13 cellular contexts compared by ENCODE assay signal in genomic region chr7:138564365-138564764, GRCh38.
A peak's percentile ranks its signal among the peaks of the same experiment; 100 is the strongest.
DNase-seq lines count a peak whose midpoint lies in the region; ATAC-seq and TF ChIP-seq lines count a peak whose summit lies in the region.
"Had no signal": no experiment of that assay in that cellular context is flagged by ENCODE, and none has a peak within 500 bp of the region (broad histone marks: within the 10 kb centered on the region; RNA-seq: fewer than 3 reads in every experiment).

No MANE protein-coding gene starts in this region.

- intact Hi-C loops in heart right ventricle (cut with DNase I) = loop anchor here in 1 of 10 donors (10.0 kb wide), 1 partner anchor 50 kb away; no protein-coding TSS in a partner anchor
- intact Hi-C loops in testis (cut with DNase I; ENCODE audit: low total_unique reads) = no loop called here
- intact Hi-C loops in naive thymus-derived CD4-positive, alpha-beta T cell (cut with micrococcal nuclease) = no loop called here

- 0 out of 3 replicates have a peak, but pooled peaks have one; percentile 41 for ATAC-seq in RWPE2 (ENCODE audit: low read depth)
- peak in 6 of 8 donors; percentile 60 to 91 (median 81) for ATAC-seq in heart right ventricle
- no peak for ATAC-seq in naive thymus-derived CD4-positive, alpha-beta T cell

- H3K36me3 ChIP-seq in RWPE2 (ENCODE audit: low read depth) (peaks cover 34% of the 10 kb centered on the region), heart right ventricle (peaks cover 0 to 100% (median 61%) of the 10 kb centered on the region in 9 donors), testis (ENCODE audit: low read depth, missing control alignments) (no peaks in the 10 kb centered on the region)
- H3K36me3 ChIP-seq in naive thymus-derived CD4-positive, alpha-beta T cell (ENCODE audit: control insufficient read depth in 2 of 3, insufficient read depth in 3 of 3, low read length in 3 of 3) = peaks cover 5 to 89% (median 24%) of the 10 kb centered on the region in 3 experiments

- H3K4me3 ChIP-seq in RWPE2 (ENCODE audit: severe bottlenecking) (peak overlapping the region; percentile 6), heart right ventricle (peak overlapping the region in 6 of 10 donors; percentile 12 to 37 (median 27)), testis (no peak overlapping the region)
- H3K4me3 ChIP-seq in naive thymus-derived CD4-positive, alpha-beta T cell (ENCODE audit: low read length) = no peak overlapping the region
- H3K4me3 ChIP-seq: HAP-1, K562 had no signal

- peaks cover 13% of the 10 kb centered on the region for H3K9me3 ChIP-seq in RWPE2 (ENCODE audit: severe bottlenecking)
- H3K9me3 ChIP-seq in heart right ventricle = peaks cover 0 to 65% (median 21%) of the 10 kb centered on the region in 11 donors
- no peaks in the 10 kb centered on the region for H3K9me3 ChIP-seq in testis
- peaks cover 0 to 44% (median 10%) of the 10 kb centered on the region in 3 experiments for H3K9me3 ChIP-seq in naive thymus-derived CD4-positive, alpha-beta T cell (ENCODE audit: control insufficient read depth in 2 of 3, low read length in 3 of 3)

- H3K4me1 Mint-ChIP-seq in progenitor cell of endocrine pancreas (ENCODE audit: low read depth) = no peaks in the 10 kb centered on the region
- peaks cover 0 to 4% (median 0%) of the 10 kb centered on the region in 7 donors for H3K4me1 Mint-ChIP-seq in naive thymus-derived CD4-positive, alpha-beta T cell

- H3K27ac Mint-ChIP-seq in progenitor cell of endocrine pancreas = peak overlapping the region; percentile 90
- H3K27ac Mint-ChIP-seq in naive thymus-derived CD4-positive, alpha-beta T cell = no peak overlapping the region

- peaks cover 5% of the 10 kb centered on the region for H3K4me1 ChIP-seq in RWPE2 (ENCODE audit: insufficient read depth, poor library complexity, severe bottlenecking)
- peaks cover 0 to 5% (median 0%) of the 10 kb centered on the region in 9 donors for H3K4me1 ChIP-seq in heart right ventricle
- no peaks in the 10 kb centered on the region for H3K4me1 ChIP-seq in testis
- H3K4me1 ChIP-seq in naive thymus-derived CD4-positive, alpha-beta T cell (ENCODE audit: control insufficient read depth in 2 of 2, insufficient read depth in 2 of 2, low read length in 2 of 2) = no peaks in the 10 kb centered on the region
- H3K4me1 ChIP-seq: HAP-1 had no signal

- CTCF ChIA-PET in naive thymus-derived CD4-positive, alpha-beta T cell (lab: Charles Lee) = no interaction called here

- DNase-seq in HPDE6-E6E7 (ENCODE audit: extremely low spot score) (peak; percentile 60), RWPE2 (ENCODE audit: low spot score) (no peak), heart right ventricle (no peak), progenitor cell of endocrine pancreas (ENCODE audit: low spot score, unreplicated experiment) (no peak), testis (no peak), 8988T (no peak), erythroblast (lab: John Stamatoyannopoulos, UW) (no peak)
- DNase-seq in naive thymus-derived CD4-positive, alpha-beta T cell = no peak
- DNase-seq: SHP77; stimulated activated CD4-positive, alpha-beta T cell treated with anti-CD3 and anti-CD28 coated beads, Interleukin-12 subunit alpha, Interleukin-12 subunit beta, amount 100 ng/mL, for 4 hours; stimulated activated CD8-positive, alpha-beta memory T cell treated with anti-CD3 and anti-CD28 coated beads, Interleukin-4, amount 100 ng/mL, for 48 hours had no signal

- TF ChIP-seq POLR2A in testis (IDR thresholded peaks at IDR 0.05) (no peak), erythroblast (IDR thresholded peaks at IDR 0.05; ENCODE audit: low read length) (no peak)

- H3K27me3 ChIP-seq in RWPE2 (ENCODE audit: insufficient read depth, poor library complexity, severe bottlenecking) (no peaks in the 10 kb centered on the region), heart right ventricle (no peaks in the 10 kb centered on the region), testis (no peaks in the 10 kb centered on the region)
- H3K27me3 ChIP-seq in naive thymus-derived CD4-positive, alpha-beta T cell (ENCODE audit: control insufficient read depth in 2 of 2, insufficient read depth in 2 of 2, low read length in 2 of 2) = no peaks in the 10 kb centered on the region

- TF ChIP-seq CTCF in RWPE2 (IDR thresholded peaks at IDR 0.05; ENCODE audit: poor library complexity, severe bottlenecking) = no peak
- no peak for TF ChIP-seq CTCF in heart right ventricle (IDR thresholded peaks at IDR 0.05)
- TF ChIP-seq CTCF in progenitor cell of endocrine pancreas (IDR thresholded peaks at IDR 0.05; ENCODE audit: unreplicated experiment) = no peak
- no peak for TF ChIP-seq CTCF in testis (IDR thresholded peaks at IDR 0.05)

- no peak overlapping the region for H3K4me3 Mint-ChIP-seq in progenitor cell of endocrine pancreas (ENCODE audit: low read depth)
- no peak overlapping the region for H3K4me3 Mint-ChIP-seq in naive thymus-derived CD4-positive, alpha-beta T cell

- no peaks in the 10 kb centered on the region for H3K27me3 Mint-ChIP-seq in progenitor cell of endocrine pancreas
- H3K27me3 Mint-ChIP-seq in naive thymus-derived CD4-positive, alpha-beta T cell = no peaks in the 10 kb centered on the region

- H3K27ac ChIP-seq in RWPE2 (ENCODE audit: poor library complexity, severe bottlenecking) = no peak overlapping the region
- peak overlapping the region in 7 of 10 donors; percentile 17 to 79 (median 67) for H3K27ac ChIP-seq in heart right ventricle
- no peak overlapping the region for H3K27ac ChIP-seq in testis
- H3K27ac ChIP-seq in naive thymus-derived CD4-positive, alpha-beta T cell (ENCODE audit: low read depth, low read length) = no peak overlapping the region

- peaks cover 84% of the 10 kb centered on the region for H3K36me3 Mint-ChIP-seq in progenitor cell of endocrine pancreas (ENCODE audit: insufficient read depth)
- H3K36me3 Mint-ChIP-seq in naive thymus-derived CD4-positive, alpha-beta T cell = peaks cover 36 to 91% (median 83%) of the 10 kb centered on the region in 5 donors

- H3K9me3 Mint-ChIP-seq in progenitor cell of endocrine pancreas (ENCODE audit: low read depth) = peaks cover 40% of the 10 kb centered on the region
- peaks cover 24 to 60% (median 33%) of the 10 kb centered on the region in 11 donors for H3K9me3 Mint-ChIP-seq in naive thymus-derived CD4-positive, alpha-beta T cell

- POLR2A ChIA-PET in naive thymus-derived CD4-positive, alpha-beta T cell (lab: Charles Lee) = no interaction called here

- 80% methylated on average over 5 of the region's 5 CpGs for WGBS in heart right ventricle, 2 donors
- WGBS in testis, 2 donors = 90 to 94% methylated on average over 5 of the region's 5 CpGs

Comparison
In these comparisons a context has a peak if more than half of its experiments do, and no peak if none do; other contexts are left out.
1. H3K27ac ChIP-seq: peak in heart right ventricle (7 of 10); none in RWPE2 (single experiment), testis (0 of 2) and naive thymus-derived CD4-positive, alpha-beta T cell (single experiment).
2. H3K4me3 ChIP-seq: peak in RWPE2 (single experiment) and heart right ventricle (6 of 10); none in testis (0 of 2) and naive thymus-derived CD4-positive, alpha-beta T cell (single experiment).